11 cellular contexts compared by ENCODE assay signal in genomic region chr3:150319900-150320299, GRCh38.
DNase-seq lines count a peak whose midpoint lies in the region; ATAC-seq and TF ChIP-seq lines count a peak whose summit lies in the region.
"Had no signal": no experiment of that assay in that cellular context is flagged by ENCODE, and none has a peak within 500 bp of the region (broad histone marks: within the 10 kb centered on the region; RNA-seq: fewer than 3 reads in every experiment).

No MANE protein-coding gene starts in this region.

- DNase-seq in ELF-1 (ENCODE audit: low read depth, low spot score) (peak; percentile 38), NCI-H82 treated with DMSO at 0.1 percent for 48 hours (lab: John Stamatoyannopoulos, UW; ENCODE audit: unreplicated experiment) (peak; percentile 57), retinal pigment epithelial cell (ENCODE audit: low read depth) (peak; percentile 91), putamen (ENCODE audit: low spot score) (no peak), nucleus accumbens (lab: John Stamatoyannopoulos, UW) (no peak)
- no peak for DNase-seq in naive thymus-derived CD8-positive, alpha-beta T cell
- DNase-seq: Kasumi-1, T-helper 1 cell had no signal

- H3K27me3 Mint-ChIP-seq in naive thymus-derived CD8-positive, alpha-beta T cell, result peaks cover 0 to 10% (median 8%) of the 10 kb centered on the region in 5 donors

- no peak for TF ChIP-seq CTCF in retinal pigment epithelial cell (conservative IDR thresholded peaks at IDR 0.05; ENCODE audit: low read depth, low read length)

- ATAC-seq in esophagus mucosa (peak; percentile 98), GM18858 (IDR thresholded peaks at IDR 0.05; ENCODE audit: unreplicated experiment) (no peak)
- ATAC-seq in naive thymus-derived CD8-positive, alpha-beta T cell, result no peak

- no peaks in the 10 kb centered on the region for H3K4me1 Mint-ChIP-seq in naive thymus-derived CD8-positive, alpha-beta T cell

- no peak overlapping the region for H3K4me3 Mint-ChIP-seq in naive thymus-derived CD8-positive, alpha-beta T cell

- POLR2A ChIA-PET in naive thymus-derived CD8-positive, alpha-beta T cell (lab: Charles Lee), result no interaction called here

- H3K4me3 ChIP-seq in retinal pigment epithelial cell (ENCODE audit: low read length), result no peak overlapping the region
- H3K4me3 ChIP-seq: esophagus muscularis mucosa had no signal

- no peaks in the 10 kb centered on the region for H3K9me3 Mint-ChIP-seq in naive thymus-derived CD8-positive, alpha-beta T cell

- H3K27ac Mint-ChIP-seq in naive thymus-derived CD8-positive, alpha-beta T cell, result no peak overlapping the region

- H3K36me3 Mint-ChIP-seq in naive thymus-derived CD8-positive, alpha-beta T cell, result peaks cover 0 to 4% (median 0%) of the 10 kb centered on the region in 3 donors

Comparison
In these comparisons a context has a peak if more than half of its experiments do, and no peak if none do; other contexts are left out.
1. DNase-seq: peak in ELF-1 (single experiment), NCI-H82 treated with DMSO at 0.1 percent for 48 hours (single experiment) and retinal pigment epithelial cell (single experiment); none in naive thymus-derived CD8-positive, alpha-beta T cell (0 of 10), putamen (single experiment) and nucleus accumbens (0 of 56).